ENCODE assay signal across 15 cellular contexts in the genomic region with DNA sequence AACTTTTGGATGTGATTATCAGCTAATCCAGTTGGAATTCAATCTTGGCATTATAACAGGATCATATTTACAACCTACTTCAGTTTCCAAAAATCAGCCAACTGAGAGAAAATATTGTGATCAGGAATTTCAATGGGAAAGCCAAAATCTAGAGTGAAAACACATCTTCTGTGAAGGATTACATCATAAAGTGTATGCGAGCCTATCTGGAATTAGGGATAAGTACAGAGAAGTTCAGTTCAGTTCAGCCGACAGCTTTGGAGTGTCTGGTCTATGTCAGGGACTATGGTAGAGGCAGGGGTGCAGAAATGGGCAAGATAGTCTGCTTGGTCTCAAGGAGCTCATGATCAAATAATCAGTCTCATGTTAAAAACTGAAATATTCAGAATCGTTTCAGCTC. TPM values are rescaled to one million over a fixed set of nuclear protein-coding genes. Genes with fewer than 3 reads are reported as not detected.
A peak's percentile ranks its signal among the peaks of the same experiment; 100 is the strongest.
DNase-seq lines count a peak whose midpoint lies in the region; FAIRE-seq and TF ChIP-seq lines count a peak whose summit lies in the region.
"Had no signal": no experiment of that assay in that cellular context is flagged by ENCODE, and none has a peak within 500 bp of the region (broad histone marks: within the 10 kb centered on the region; RNA-seq: fewer than 3 reads in every experiment).

No MANE protein-coding gene starts in this region.

- H3K4me3 ChIP-seq in fibroblast of lung (replicated peaks in 1 of 4; ENCODE audit: control extremely low read depth in 1 of 4, insufficient read depth in 1 of 4, low read depth in 3 of 4, low read length in 4 of 4) (no peak overlapping the region), muscle layer of duodenum (ENCODE audit: low read depth in 1 of 2, low read length in 2 of 2) (peak overlapping the region in 1 of 2 donors; percentile 37), urinary bladder (ENCODE audit: low read depth, low read length) (no peak overlapping the region)
- H3K4me3 ChIP-seq: adrenal gland had no signal

- H3K4me1 ChIP-seq in fibroblast of lung (ENCODE audit: control insufficient read depth, extremely low read depth, insufficient read depth, low read length) (peaks cover 20% of the 10 kb centered on the region), muscle layer of duodenum (ENCODE audit: control insufficient read depth in 1 of 2, insufficient read depth in 2 of 2, low read length in 2 of 2) (peaks cover 14 to 19% of the 10 kb centered on the region in 2 donors), urinary bladder (ENCODE audit: insufficient read depth) (no peaks in the 10 kb centered on the region)

- no peak overlapping the region for H3K9ac ChIP-seq in fibroblast of lung (ENCODE audit: insufficient read depth, low read length)

- H2AFZ ChIP-seq in fibroblast of lung (ENCODE audit: low read length): no peak overlapping the region

- H3K36me3 ChIP-seq in fibroblast of lung (ENCODE audit: control insufficient read depth, insufficient read depth, low read length) (no peaks in the 10 kb centered on the region), muscle layer of duodenum (ENCODE audit: control insufficient read depth in 1 of 2, insufficient read depth in 2 of 2, low read length in 2 of 2) (no peaks in the 10 kb centered on the region), urinary bladder (ENCODE audit: insufficient read depth) (no peaks in the 10 kb centered on the region)
- H3K36me3 ChIP-seq: adrenal gland had no signal

- no peak for FAIRE-seq in RCC 7860 (lab: Jason Lieb, UNC)

- no peaks in the 10 kb centered on the region for H4K20me1 ChIP-seq in fibroblast of lung (ENCODE audit: control insufficient read depth, extremely low read depth, insufficient read depth, low read length)

- no peak for TF ChIP-seq CTCF in fibroblast of lung (conservative IDR thresholded peaks at IDR 0.05 in 1 of 2, IDR thresholded peaks at IDR 0.05 in 1 of 2; ENCODE audit: low read depth in 1 of 2, low read length in 2 of 2)

- H3K27me3 ChIP-seq in fibroblast of lung (ENCODE audit: control insufficient read depth, insufficient read depth, low read length): no peaks in the 10 kb centered on the region
- no peaks in the 10 kb centered on the region for H3K27me3 ChIP-seq in muscle layer of duodenum (ENCODE audit: low read depth, low read length)
- H3K27me3 ChIP-seq: adrenal gland had no signal

- no peaks in the 10 kb centered on the region for H3K79me2 ChIP-seq in fibroblast of lung (ENCODE audit: control insufficient read depth, insufficient read depth, low read length)

- H3K4me2 ChIP-seq in fibroblast of lung (ENCODE audit: extremely low read depth, insufficient read depth, low read length): peak overlapping the region; percentile 78

- 28% methylated on average over 3 of the region's 3 CpGs for WGBS in urinary bladder

- DNase-seq in SK-N-DZ (ENCODE audit: low spot score): peak; percentile 66
- DNase-seq in fibroblast of lung (ENCODE audit: low read depth in 2 of 2): no peak
- no peak for DNase-seq in RCC 7860 (ENCODE audit: low spot score)
- DNase-seq in DMS79 (lab: John Stamatoyannopoulos, UW): no peak
- no peak for DNase-seq in GM19240 (ENCODE audit: insufficient read length, low spot score)
- DNase-seq in stimulated activated CD4-positive, alpha-beta T cell treated with anti-CD3 and anti-CD28 coated beads, Interleukin-12 subunit alpha, Interleukin-12 subunit beta, amount 100 ng/mL, for 4 hours: no peak
- DNase-seq: CD4-positive, CD25-positive, alpha-beta regulatory T cell; dermis blood vessel endothelial cell; NCI-H1930; NCI-H524; T-cell had no signal

- H3K27ac ChIP-seq in fibroblast of lung (ENCODE audit: insufficient read depth, low read length) (peak overlapping the region; percentile 52), muscle layer of duodenum (ENCODE audit: low read length) (peak overlapping the region; percentile 82), urinary bladder (ENCODE audit: low read depth) (peak overlapping the region; percentile 56)
- H3K27ac ChIP-seq: VCaP had no signal

- H3K9me3 ChIP-seq in fibroblast of lung (ENCODE audit: control insufficient read depth, insufficient read depth, low read depth, low read length): no peaks in the 10 kb centered on the region
- H3K9me3 ChIP-seq in muscle layer of duodenum (ENCODE audit: control insufficient read depth in 1 of 2, low read length in 2 of 2): no peaks in the 10 kb centered on the region
- H3K9me3 ChIP-seq: adrenal gland had no signal

RNA-seq across cellular contexts. Expression of a gene that starts 12.3 kb away (rescaled TPM):
- polyA plus RNA-seq in SK-N-DZ (2014; cell fraction: cytosol; rRNA removed): 63.3 and 64.3 TPM in 2 replicates
- 22.2 and 27.9 TPM in 2 replicates for polyA plus RNA-seq in SK-N-DZ (2014; cell fraction: nucleus; rRNA removed)
- total RNA-seq in fibroblast of lung (35.2 and 59.9 TPM in 2 replicates), urinary bladder (42.7 TPM)
- polyA plus RNA-seq in fibroblast of lung (28.0 and 51.5 TPM in 2 replicates), urinary bladder (6.9 TPM)
- polyA plus RNA-seq in fibroblast of lung (2012): 16.3 and 36.7 TPM in 2 replicates
- polyA minus RNA-seq in fibroblast of lung (ENCODE audit: low replicate concordance): 4.2 and 30.7 TPM in 2 replicates
